13 cellular contexts compared by ENCODE assay signal in genomic region chr21:43868461-43868860, GRCh38. TPM values are rescaled to one million over a fixed set of nuclear protein-coding genes. Genes with fewer than 3 reads are reported as not detected.
DNase-seq lines count a peak whose midpoint lies in the region; ATAC-seq and TF ChIP-seq lines count a peak whose summit lies in the region.
"Had no signal": no experiment of that assay in that cellular context is flagged by ENCODE, and none has a peak within 500 bp of the region (broad histone marks: within the 10 kb centered on the region; RNA-seq: fewer than 3 reads in every experiment).

No MANE protein-coding gene starts in this region.

- H3K27ac ChIP-seq in epithelial cell of prostate = peak overlapping the region; percentile 81
- H3K27ac ChIP-seq in psoas muscle = peak overlapping the region; percentile 90

- H3K27me3 ChIP-seq in psoas muscle (ENCODE audit: insufficient read depth in 3 of 3, low read length in 2 of 3) = no peaks in the 10 kb centered on the region
- H3K27me3 ChIP-seq: gastroesophageal sphincter had no signal

- peak overlapping the region; percentile 8 for H3K4me3 ChIP-seq in psoas muscle
- H3K4me3 ChIP-seq: gastroesophageal sphincter had no signal

- intact Hi-C loops in psoas muscle (cut with DNase I) = loop anchor here (5.0 to 10.0 kb wide), 3 partner anchors 34 to 54 kb away; no protein-coding TSS in a partner anchor

- POLR2A ChIA-PET in activated CD4-positive, alpha-beta T cell treated with anti-CD3 and anti-CD28 coated beads, Interleukin-2, amount 10 ng/mL, durations not matched to agents 7 days and 5 days (lab: Charles Lee) = no interaction called here

- peak overlapping the region; percentile 78 for H3K4me3 Mint-ChIP-seq in activated CD4-positive, alpha-beta T cell treated with anti-CD3 and anti-CD28 coated beads, Interleukin-2, amount 10 ng/mL, durations not matched to agents 7 days and 5 days
- H3K4me3 Mint-ChIP-seq: dendritic cell treated with granulocyte-macrophage colony-stimulating factor and Interleukin-4, amounts not matched to agents 40 ng/mL and 50 ng/mL, for 4 days had no signal

- no peak for TF ChIP-seq CTCF in psoas muscle (IDR thresholded peaks at IDR 0.05)

- H3K4me1 ChIP-seq in psoas muscle = peaks cover 44% of the 10 kb centered on the region

- no peaks in the 10 kb centered on the region for H3K27me3 Mint-ChIP-seq in activated CD4-positive, alpha-beta T cell treated with anti-CD3 and anti-CD28 coated beads, Interleukin-2, amount 10 ng/mL, durations not matched to agents 7 days and 5 days

- H3K27ac Mint-ChIP-seq in activated CD4-positive, alpha-beta T cell treated with anti-CD3 and anti-CD28 coated beads, Interleukin-2, amount 10 ng/mL, durations not matched to agents 7 days and 5 days = no peak overlapping the region

- peaks cover 64% of the 10 kb centered on the region for H3K4me1 Mint-ChIP-seq in activated CD4-positive, alpha-beta T cell treated with anti-CD3 and anti-CD28 coated beads, Interleukin-2, amount 10 ng/mL, durations not matched to agents 7 days and 5 days

- H3K9me3 ChIP-seq in psoas muscle = no peaks in the 10 kb centered on the region
- H3K9me3 ChIP-seq: gastroesophageal sphincter had no signal

- WGBS in psoas muscle, 3 donors = 45 to 72% (median 48%) methylated on average over 6 of the region's 6 CpGs

- H3K36me3 ChIP-seq in psoas muscle (ENCODE audit: insufficient read depth in 1 of 2, low read depth in 1 of 2) = no peaks in the 10 kb centered on the region

- peaks cover 47% of the 10 kb centered on the region for H3K36me3 Mint-ChIP-seq in activated CD4-positive, alpha-beta T cell treated with anti-CD3 and anti-CD28 coated beads, Interleukin-2, amount 10 ng/mL, durations not matched to agents 7 days and 5 days (ENCODE audit: low read depth)

- DNase-seq in activated CD4-positive, alpha-beta T cell treated with anti-CD3 and anti-CD28 coated beads, Interleukin-2, amount 10 ng/mL, durations not matched to agents 7 days and 5 days = no peak
- DNase-seq in activated CD4-positive, alpha-beta T cell treated with anti-CD3 and anti-CD28 coated beads, Interleukin-2, amount 50 U/mL, for 1 hour = no peak
- DNase-seq in NCI-H2196 treated with DMSO at 0.1 percent for 48 hours (lab: John Stamatoyannopoulos, UW; ENCODE audit: unreplicated experiment) = peak; percentile 23
- no peak for DNase-seq in epithelial cell of prostate (ENCODE audit: low read depth, low spot score)
- no peak for DNase-seq in psoas muscle
- DNase-seq in HUDEP-2 (lab: John Stamatoyannopoulos, UW; ENCODE audit: unreplicated experiment in 76 of 76) = no peak
- DNase-seq: kidney, NCI-H1930, nucleus accumbens had no signal

- H3K9me3 Mint-ChIP-seq in activated CD4-positive, alpha-beta T cell treated with anti-CD3 and anti-CD28 coated beads, Interleukin-2, amount 10 ng/mL, durations not matched to agents 7 days and 5 days = no peaks in the 10 kb centered on the region
- H3K9me3 Mint-ChIP-seq: dendritic cell treated with granulocyte-macrophage colony-stimulating factor and Interleukin-4, amounts not matched to agents 40 ng/mL and 50 ng/mL, for 4 days had no signal

- peak in 1 of 4 donors; percentile 9 for ATAC-seq in psoas muscle
- ATAC-seq in HG03460 (IDR thresholded peaks at IDR 0.05; ENCODE audit: unreplicated experiment) = no peak
- ATAC-seq in HG02884 (IDR thresholded peaks at IDR 0.05; ENCODE audit: unreplicated experiment) = no peak
- ATAC-seq: gastroesophageal sphincter had no signal

- CTCF ChIA-PET in activated CD4-positive, alpha-beta T cell treated with anti-CD3 and anti-CD28 coated beads, Interleukin-2, amount 10 ng/mL, durations not matched to agents 7 days and 5 days (lab: Charles Lee) = interaction anchor here (1.3 kb wide), 2 partner anchors 12 to 25 kb away, joined by 3 to 4 read pairs; no protein-coding TSS in a partner anchor

RNA-seq across cellular contexts. Expression of gene AGPAT3, which starts 3.4 kb away (rescaled TPM):
- 10 to 100 TPM; 80.3 to 93.1 TPM for total RNA-seq in activated CD4-positive, alpha-beta T cell treated with anti-CD3 and anti-CD28 coated beads, Interleukin-2, amount 10 ng/mL, durations not matched to agents 7 days and 5 days
- 100 to 1,000 TPM in 1 of 4 donors, 10 to 100 TPM in 3; 47.9 to 117 (median 64.4) TPM for total RNA-seq in psoas muscle
- polyA plus RNA-seq in psoas muscle = 10 to 100 TPM; 28.4 to 70.0 (median 35.7) TPM
